30 cellular contexts compared by ENCODE assay signal in genomic region chr3:115161866-115162265, GRCh38.
"Had no signal": no experiment of that assay in that cellular context is flagged by ENCODE, and none has a peak within 500 bp of the region (broad histone marks: within the 10 kb centered on the region; RNA-seq: fewer than 3 reads in every experiment).

No MANE protein-coding gene starts in this region.

- H3K4me1 ChIP-seq: colonic mucosa, gastroesophageal sphincter had no signal

- ATAC-seq: activated CD4-positive, CD25-positive, alpha-beta regulatory T cell treated with anti-CD3 and anti-CD28 coated beads, Interleukin-2, amount 50 U/mL, for 24 hours; activated CD8-positive, alpha-beta T cell treated with anti-CD3 and anti-CD28 coated beads for 36 hours; activated T-cell treated with anti-CD3 and anti-CD28 coated beads, Interleukin-2, amount 50 U/mL, for 4 hours; activated T-helper 17 cell treated with anti-CD3 and anti-CD28 coated beads, Interleukin-2, amount 50 U/mL, for 72 hours; esophagus mucosa; gastroesophageal sphincter; T-helper 17 cell had no signal

- H3K4me3 ChIP-seq: cardiac muscle cell, colonic mucosa, gastroesophageal sphincter had no signal

- FAIRE-seq: astrocyte, endothelial cell of umbilical vein had no signal

- H3K27ac ChIP-seq: brain microvascular endothelial cell, cardiac muscle cell, colonic mucosa, gastroesophageal sphincter, WERI-Rb-1 had no signal

- H3K27me3 ChIP-seq: brain microvascular endothelial cell, cardiac muscle cell, colonic mucosa, gastroesophageal sphincter had no signal

- H3K36me3 ChIP-seq: brain microvascular endothelial cell, cardiac muscle cell, colonic mucosa, gastroesophageal sphincter, WERI-Rb-1 had no signal

- H3K9me3 ChIP-seq: colonic mucosa, gastroesophageal sphincter had no signal

- DNase-seq: activated B cell treated with CpG ODN at 0.5 μM for 24 hours; activated CD4-positive, alpha-beta T cell treated with anti-CD3 and anti-CD28 coated beads for 48 hours; activated CD4-positive, alpha-beta T cell treated with anti-CD3 and anti-CD28 coated beads, Interleukin-2, amount 50 U/mL, for 1 hour; activated CD4-positive, alpha-beta T cell treated with anti-CD3 and anti-CD28 coated beads, Interleukin-2, amount 50 U/mL, for 48 hours; activated CD8-positive, alpha-beta memory T cell treated with anti-CD3 and anti-CD28 coated beads for 24 hours; activated CD8-positive, alpha-beta T cell treated with anti-CD3 and anti-CD28 coated beads for 36 hours; activated effector memory CD4-positive, alpha-beta T cell treated with Interleukin-2 at 50 U/mL for 16 hours; activated gamma-delta T cell treated with Interleukin-2 at 50 U/mL for 16 hours; activated naive CD4-positive, alpha-beta T cell treated with anti-CD3 and anti-CD28 coated beads, Interleukin-2, amount 50 U/mL, for 16 hours; activated naive CD4-positive, alpha-beta T cell treated with Interleukin-2 at 50 U/mL for 16 hours; activated T-cell treated with anti-CD3 and anti-CD28 coated beads, Interleukin-2, amount 50 U/mL, for 4 hours; amniotic stem cell; anterior cingulate cortex; brain microvascular endothelial cell; central memory CD4-positive, alpha-beta T cell; cerebellar nuclear complex; colonic mucosa; effector CD8-positive, alpha-beta T cell; foreskin melanocyte; T-helper 1 cell; T-helper 17 cell; T1000; WERI-Rb-1 had no signal
